ENCODE assay signal across 8 cellular contexts in genomic region chr7:106284516-106285050, GRCh38. TPM values are rescaled to one million over a fixed set of nuclear protein-coding genes. Genes with fewer than 3 reads are reported as not detected.
DNase-seq lines count a peak whose midpoint lies in the region; ATAC-seq and TF ChIP-seq lines count a peak whose summit lies in the region.

TSS of gene NAMPT (minus strand) at chr7:106284983. CDS start at chr7:106284884, 99 bp downstream.

- H3K4me3 ChIP-seq in Loucy (ENCODE audit: low read length, poor library complexity, severe bottlenecking) (peak within 1 kb of the TSS; percentile 97), esophagus (ENCODE audit: low read depth in 1 of 2, low read length in 2 of 2) (peak within 1 kb of the TSS; percentile 82 to 83), upper lobe of left lung (peak within 1 kb of the TSS; percentile 58 to 86 (median 77))

- H3K4me1 Mint-ChIP-seq in activated CD4-positive, alpha-beta memory T cell treated with anti-CD3 and anti-CD28 coated beads for 36 hours (ENCODE audit: low read depth), result peaks cover 51% of the 10 kb centered on the region
- H3K4me1 Mint-ChIP-seq in natural killer cell, result peaks cover 22 to 26% of the 10 kb centered on the region in 2 donors

- peaks cover 44% of the 10 kb centered on the region for H3K36me3 Mint-ChIP-seq in activated CD4-positive, alpha-beta memory T cell treated with anti-CD3 and anti-CD28 coated beads for 36 hours
- H3K36me3 Mint-ChIP-seq in natural killer cell, result no peaks in the 10 kb centered on the region

- peaks cover 46% of the 10 kb centered on the region for H3K79me2 ChIP-seq in Loucy (ENCODE audit: insufficient read depth, low read length)

- TF ChIP-seq CTCF in Loucy (conservative IDR thresholded peaks at IDR 0.05; ENCODE audit: low read length) (no peak), natural killer cell (IDR thresholded peaks at IDR 0.05) (no peak), upper lobe of left lung (IDR thresholded peaks at IDR 0.05) (no peak)

- H3F3A ChIP-seq in Loucy (ENCODE audit: low read depth), result no peaks in the 10 kb centered on the region

- H3K4me2 ChIP-seq in Loucy (ENCODE audit: low read depth, low read length, poor library complexity, severe bottlenecking), result peak within 1 kb of the TSS; percentile 92

- peaks cover 33% of the 10 kb centered on the region for H4K20me1 ChIP-seq in Loucy (ENCODE audit: insufficient read depth, low read length, poor library complexity, severe bottlenecking)

- H3K9me3 ChIP-seq in Loucy (ENCODE audit: insufficient read depth, low read depth, low read length) (no peaks in the 10 kb centered on the region), esophagus (ENCODE audit: control insufficient read depth in 2 of 2, insufficient read depth in 1 of 2, low read depth in 1 of 2, low read length in 1 of 2) (no peaks in the 10 kb centered on the region), upper lobe of left lung (no peaks in the 10 kb centered on the region)

- H3K9me3 Mint-ChIP-seq in activated CD4-positive, alpha-beta memory T cell treated with anti-CD3 and anti-CD28 coated beads for 36 hours, result no peaks in the 10 kb centered on the region
- H3K9me3 Mint-ChIP-seq in natural killer cell, result no peaks in the 10 kb centered on the region

- H3K36me3 ChIP-seq in Loucy (ENCODE audit: insufficient read depth, low read length) (no peaks in the 10 kb centered on the region), esophagus (ENCODE audit: control insufficient read depth in 2 of 2, insufficient read depth in 2 of 2, low read length in 1 of 2) (no peaks in the 10 kb centered on the region), upper lobe of left lung (peaks cover 0 to 9% (median 0%) of the 10 kb centered on the region in 4 donors)

- H3K27ac Mint-ChIP-seq in activated CD4-positive, alpha-beta memory T cell treated with anti-CD3 and anti-CD28 coated beads for 36 hours, result peak within 1 kb of the TSS; percentile 99
- H3K27ac Mint-ChIP-seq in natural killer cell, result peak within 1 kb of the TSS; percentile 93 to 95

- peak in 3 of 4 donors; percentile 51 to 87 (median 82) for TF ChIP-seq POLR2A in upper lobe of left lung (IDR thresholded peaks at IDR 0.05)

- H3K27me3 Mint-ChIP-seq in activated CD4-positive, alpha-beta memory T cell treated with anti-CD3 and anti-CD28 coated beads for 36 hours, result peaks cover 2% of the 10 kb centered on the region
- no peaks in the 10 kb centered on the region for H3K27me3 Mint-ChIP-seq in natural killer cell (ENCODE audit: low read depth in 2 of 2)

- ATAC-seq in GM21528 (IDR thresholded peaks at IDR 0.05; ENCODE audit: low FRiP score, unreplicated experiment) (peak; percentile 19), natural killer cell (peak; percentile 27 to 45 (median 28)), upper lobe of left lung (ENCODE audit: low FRiP score in 2 of 2) (peak in 1 of 2 donors; percentile 44)

- intact Hi-C loops in activated CD4-positive, alpha-beta memory T cell treated with anti-CD3 and anti-CD28 coated beads for 36 hours (cut with micrococcal nuclease), result loop anchor here (1.0 to 10.0 kb wide), 8 partner anchors 172 to 1340 kb away; partner anchors contain the start of genes CCDC71L, KMT2E and SYPL1
- intact Hi-C loops in natural killer cell (cut with micrococcal nuclease), result loop anchor here (2.0 to 10.0 kb wide), 5 partner anchors 170 to 1460 kb away; partner anchors contain the start of genes CBLL1, CCDC71L, HBP1 and SYPL1

- CTCF ChIA-PET in activated CD4-positive, alpha-beta memory T cell treated with anti-CD3 and anti-CD28 coated beads for 36 hours (lab: Charles Lee), result interaction anchor here (0.7 to 3.3 kb wide), 11 partner anchors 12 to 452 kb away, joined by 3 to 19 read pairs (median 5); no protein-coding TSS in a partner anchor

- peak within 1 kb of the TSS; percentile 92 for H3K4me3 Mint-ChIP-seq in activated CD4-positive, alpha-beta memory T cell treated with anti-CD3 and anti-CD28 coated beads for 36 hours
- peak within 1 kb of the TSS; percentile 95 for H3K4me3 Mint-ChIP-seq in natural killer cell

- H3K27ac ChIP-seq in esophagus (ENCODE audit: low read depth in 2 of 2, low read length in 1 of 2) (peak within 1 kb of the TSS; percentile 99), upper lobe of left lung (peak within 1 kb of the TSS; percentile 98 to 100 (median 98))

- peak within 1 kb of the TSS; percentile 97 for H2AFZ ChIP-seq in Loucy (ENCODE audit: low read length)

- WGBS in esophagus, 2 donors, result 0 to 1% methylated on average over 26 to 61 of the region's 61 CpGs
- 0 to 2% methylated on average over 9 to 18 of the region's 61 CpGs for WGBS in upper lobe of left lung, 2 donors

- peak within 1 kb of the TSS; percentile 92 for H3K9ac ChIP-seq in Loucy (ENCODE audit: low read depth, low read length, poor library complexity, severe bottlenecking)

- no peak for TF ChIP-seq EP300 in upper lobe of left lung (IDR thresholded peaks at IDR 0.05)

- H3K4me1 ChIP-seq in Loucy (ENCODE audit: insufficient read depth, low read length, poor library complexity, severe bottlenecking) (peaks cover 47% of the 10 kb centered on the region), esophagus (ENCODE audit: control insufficient read depth in 2 of 2, insufficient read depth in 2 of 2, low read length in 1 of 2) (no peaks in the 10 kb centered on the region), upper lobe of left lung (peaks cover 21 to 39% (median 31%) of the 10 kb centered on the region in 4 donors)

- peak; percentile 51 for DNase-seq in EH (ENCODE audit: low read depth)
- no peak for DNase-seq in activated CD4-positive, alpha-beta memory T cell treated with anti-CD3 and anti-CD28 coated beads for 36 hours
- no peak for DNase-seq in natural killer cell
- peak; percentile 51 to 95 for DNase-seq in upper lobe of left lung
- no peak for DNase-seq in SKM-1 treated with dmso at 0.1 percent for 144 hours (lab: John Stamatoyannopoulos, UW; ENCODE audit: unreplicated experiment)

- H3K9me2 ChIP-seq in Loucy (replicated peaks; ENCODE audit: low read depth, low read length), result no peaks in the 10 kb centered on the region

- H3K27me3 ChIP-seq in Loucy (ENCODE audit: insufficient read depth, low read length, poor library complexity, severe bottlenecking) (no peaks in the 10 kb centered on the region), esophagus (ENCODE audit: control insufficient read depth in 1 of 2, insufficient read depth in 2 of 2, low read length in 2 of 2) (no peaks in the 10 kb centered on the region), upper lobe of left lung (no peaks in the 10 kb centered on the region)

- POLR2A ChIA-PET in activated CD4-positive, alpha-beta memory T cell treated with anti-CD3 and anti-CD28 coated beads for 36 hours (lab: Charles Lee), result interaction anchor here (0.6 to 4.9 kb wide), 34 partner anchors 10 to 1274 kb away, joined by 3 to 143 read pairs (median 4); partner anchors contain the start of genes HBP1 and SYPL1

RNA-seq across cellular contexts. Expression of gene NAMPT, which starts in this region (rescaled TPM):
- total RNA-seq in activated CD4-positive, alpha-beta memory T cell treated with anti-CD3 and anti-CD28 coated beads for 36 hours, result 100 to 1,000 TPM; 543 to 552 TPM
- polyA plus RNA-seq in esophagus, result 100 to 1,000 TPM; 185 to 206 TPM
- total RNA-seq in natural killer cell (100 to 1,000 TPM; 194 to 414 (median 270) TPM), upper lobe of left lung (100 to 1,000 TPM; 129 to 326 (median 212) TPM)

Comparison
In these comparisons a context has a peak if more than half of its experiments do, and no peak if none do; other contexts are left out.
1. DNase-seq: peak in EH (single experiment) and upper lobe of left lung (2 of 2); none in activated CD4-positive, alpha-beta memory T cell treated with anti-CD3 and anti-CD28 coated beads for 36 hours (single experiment), natural killer cell (single experiment) and SKM-1 treated with dmso at 0.1 percent for 144 hours (single experiment).
2. Peak in every context shown above with its lines, with median percentiles within 50 percentile points of each other: H3K4me3 ChIP-seq.